In genomic region chr2:184599875-184600227, GRCh38 we compare ENCODE assay signal across 11 cellular contexts. TPM values are rescaled to one million over a fixed set of nuclear protein-coding genes. Genes with fewer than 3 reads are reported as not detected.
A peak's percentile ranks its signal among the peaks of the same experiment; 100 is the strongest.
DNase-seq lines count a peak whose midpoint lies in the region; ATAC-seq and TF ChIP-seq lines count a peak whose summit lies in the region.
"Had no signal": no experiment of that assay in that cellular context is flagged by ENCODE, and none has a peak within 500 bp of the region (broad histone marks: within the 10 kb centered on the region; RNA-seq: fewer than 3 reads in every experiment).

No MANE protein-coding gene starts in this region.

- no peaks in the 10 kb centered on the region for H3K36me3 ChIP-seq in HAP-1 (replicated peaks)
- H3K36me3 ChIP-seq in Panc1 (ENCODE audit: control insufficient read depth, insufficient read depth, low read length), result no peaks in the 10 kb centered on the region
- no peaks in the 10 kb centered on the region for H3K36me3 ChIP-seq in fibroblast of lung (ENCODE audit: control insufficient read depth, insufficient read depth, low read length)
- no peaks in the 10 kb centered on the region for H3K36me3 ChIP-seq in smooth muscle cell (ENCODE audit: low read depth)

- no peaks in the 10 kb centered on the region for H3K9me3 Mint-ChIP-seq in HFFc6
- H3K9me3 Mint-ChIP-seq: central memory CD8-positive, alpha-beta T cell had no signal

- no peaks in the 10 kb centered on the region for H3F3A ChIP-seq in smooth muscle cell (ENCODE audit: low read depth)

- in situ Hi-C loops in HAP-1 (cut with MboI; ENCODE audit: low sequenced_read_pairs) (no loop called here), Panc1 (cut with HindIII; ENCODE audit: low pct_unique_long_range_greater_than_20kb, low sequenced_read_pairs) (no loop called here)

- peaks cover 21% of the 10 kb centered on the region for H3K4me1 Mint-ChIP-seq in HFFc6 (ENCODE audit: low read depth)
- H3K4me1 Mint-ChIP-seq: central memory CD8-positive, alpha-beta T cell had no signal

- CTCF ChIA-PET in Panc1 (lab: Charles Lee), result no interaction called here

- H3K79me2 ChIP-seq in fibroblast of lung (ENCODE audit: control insufficient read depth, insufficient read depth, low read length) (peaks cover 28% of the 10 kb centered on the region), smooth muscle cell (ENCODE audit: low read depth) (peaks cover 24% of the 10 kb centered on the region)

- H3K27me3 ChIP-seq in HAP-1 (ENCODE audit: low read depth), result no peaks in the 10 kb centered on the region; the same call in 1 of the 2 replicates
- H3K27me3 ChIP-seq in Panc1 (ENCODE audit: control insufficient read depth, insufficient read depth, low read length), result no peaks in the 10 kb centered on the region
- no peaks in the 10 kb centered on the region for H3K27me3 ChIP-seq in fibroblast of lung (ENCODE audit: control insufficient read depth, insufficient read depth, low read length)
- peaks cover 5% of the 10 kb centered on the region for H3K27me3 ChIP-seq in smooth muscle cell (ENCODE audit: low read depth)

- no peaks in the 10 kb centered on the region for H4K20me1 ChIP-seq in fibroblast of lung (ENCODE audit: control insufficient read depth, extremely low read depth, insufficient read depth, low read length)
- H4K20me1 ChIP-seq in smooth muscle cell (ENCODE audit: low read depth), result no peaks in the 10 kb centered on the region

- H3K27me3 Mint-ChIP-seq in HFFc6 (ENCODE audit: insufficient read depth), result peaks cover 7% of the 10 kb centered on the region; the same call in 1 of the 2 replicates

- H3K4me2 ChIP-seq in fibroblast of lung (ENCODE audit: extremely low read depth, insufficient read depth, low read length), result peak overlapping the region; percentile 46
- H3K4me2 ChIP-seq in smooth muscle cell, result peak overlapping the region; percentile 94

- H3K9me3 ChIP-seq in HAP-1, result no peaks in the 10 kb centered on the region
- H3K9me3 ChIP-seq in Panc1 (ENCODE audit: control insufficient read depth, insufficient read depth, low read depth, low read length), result no peaks in the 10 kb centered on the region; the same call in 1 of the 2 replicates
- H3K9me3 ChIP-seq in fibroblast of lung (ENCODE audit: control insufficient read depth, insufficient read depth, low read depth, low read length), result no peaks in the 10 kb centered on the region
- H3K9me3 ChIP-seq in smooth muscle cell (replicated peaks; ENCODE audit: low read depth), result no peaks in the 10 kb centered on the region

- H2AFZ ChIP-seq in fibroblast of lung (ENCODE audit: low read length), result peak overlapping the region; percentile 51
- H2AFZ ChIP-seq in smooth muscle cell (ENCODE audit: low read depth), result peak overlapping the region; percentile 94

- POLR2A ChIA-PET in Panc1 (lab: Charles Lee), result no interaction called here

- no TSS peak for BruUV-seq in Panc1 (replicated peaks; lab: Mats Ljungman, UMichigan)

- whole genome bisulfite sequencing in smooth muscle cell (ENCODE audit: low lambda C conversion rate), result 82% methylated on average over 2 of the region's 2 CpGs

- TF ChIP-seq CTCF in Panc1 (IDR thresholded peaks at IDR 0.05), result no peak
- TF ChIP-seq CTCF in fibroblast of lung (conservative IDR thresholded peaks at IDR 0.05 in 1 of 2, IDR thresholded peaks at IDR 0.05 in 1 of 2; ENCODE audit: low read depth in 1 of 2, low read length in 2 of 2), result no peak
- no peak for TF ChIP-seq CTCF in smooth muscle cell (IDR thresholded peaks at IDR 0.05; ENCODE audit: borderline replicate concordance, insufficient read depth, poor library complexity, severe bottlenecking)
- no peak for TF ChIP-seq CTCF in HFFc6 (IDR thresholded peaks at IDR 0.05)

- H3K4me3 ChIP-seq in HAP-1 (peak overlapping the region; percentile 43), Panc1 (ENCODE audit: low read depth in 2 of 2, low read length in 2 of 2) (peak overlapping the region; percentile 62 to 64), fibroblast of lung (replicated peaks in 1 of 4; ENCODE audit: control extremely low read depth in 1 of 4, insufficient read depth in 1 of 4, low read depth in 3 of 4, low read length in 4 of 4) (peak overlapping the region; percentile 56 to 82 (median 70)), smooth muscle cell (peak overlapping the region; percentile 83)

- H3K27ac ChIP-seq in Panc1 (ENCODE audit: low read length), result no peak overlapping the region
- no peak overlapping the region for H3K27ac ChIP-seq in fibroblast of lung (ENCODE audit: insufficient read depth, low read length)
- H3K27ac ChIP-seq in smooth muscle cell (ENCODE audit: low read depth), result no peak overlapping the region
- no peak overlapping the region for H3K27ac ChIP-seq in caudate nucleus (ENCODE audit: low read depth, low read length)

- DNase-seq in HAP-1 (ENCODE audit: low spot score in 2 of 2) (no peak), Panc1 (ENCODE audit: low read depth, low spot score) (no peak), fibroblast of lung (ENCODE audit: low read depth in 2 of 2) (peak; percentile 42 to 47), smooth muscle cell (lab: John Stamatoyannopoulos, UW; ENCODE audit: unreplicated experiment) (no peak), NCI-H2029 treated with DMSO at 0.1 percent for 48 hours (lab: John Stamatoyannopoulos, UW) (no peak), HFFc6 (no peak), caudate nucleus (lab: John Stamatoyannopoulos, UW) (no peak)
- DNase-seq in activated CD4-positive, CD25-positive, alpha-beta regulatory T cell (lab: John Stamatoyannopoulos, UW), result no peak
- DNase-seq: activated CD8-positive, alpha-beta memory T cell treated with anti-CD3 and anti-CD28 coated beads, Interleukin-2, amount 50 U/mL, for 48 hours had no signal

- H3K27ac Mint-ChIP-seq in HFFc6, result no peak overlapping the region

- ATAC-seq in Panc1, result no peak

- H3K4me1 ChIP-seq in HAP-1 (peaks cover 26% of the 10 kb centered on the region), Panc1 (ENCODE audit: control insufficient read depth, insufficient read depth, low read length) (peaks cover 9% of the 10 kb centered on the region), fibroblast of lung (ENCODE audit: control insufficient read depth, extremely low read depth, insufficient read depth, low read length) (no peaks in the 10 kb centered on the region), smooth muscle cell (ENCODE audit: low read depth) (peaks cover 7% of the 10 kb centered on the region)

- H3K4me3 Mint-ChIP-seq in HFFc6, result no peak overlapping the region

- H3K9ac ChIP-seq in fibroblast of lung (ENCODE audit: insufficient read depth, low read length) (no peak overlapping the region), smooth muscle cell (ENCODE audit: low read depth) (no peak overlapping the region)

- no peaks in the 10 kb centered on the region for H3K36me3 Mint-ChIP-seq in HFFc6 (ENCODE audit: low read depth)

- intact Hi-C loops in Panc1 (cut with micrococcal nuclease; ENCODE audit: unreplicated experiment), result no loop called here

RNA-seq across cellular contexts. Expression of gene ZNF804A, which starts 1.5 kb away (rescaled TPM):
- total RNA-seq in Panc1 (2021; ENCODE audit: unreplicated experiment) (2.2 TPM), fibroblast of lung (0.77 and 3.0 TPM in 2 replicates), smooth muscle cell (1.3 and 2.9 TPM in 2 replicates)
- polyA plus RNA-seq in Panc1 (2012; ENCODE audit: insufficient read length), result 0.64 TPM
- polyA plus RNA-seq in fibroblast of lung (3.5 and 6.9 TPM in 2 replicates), smooth muscle cell (0.64 and 1.0 TPM in 2 replicates)
- 1.6 and 3.6 TPM in 2 replicates for polyA plus RNA-seq in fibroblast of lung (2012)
- 1.2 and 1.7 TPM in 2 replicates for polyA minus RNA-seq in fibroblast of lung (ENCODE audit: low replicate concordance)
- total RNA-seq in HFFc6 (2021; fragmentation: NEBNext Ultra II Directional; extraction: Animal tissue kit (Norgen Biotek cat#: 25700)), result under 1 TPM in 5 of 6 experiments, not detected in 1; 0.03 to 0.13 (median 0.05) TPM
- total RNA-seq: T-helper 1 cell treated with Interleukin-12 subunit alpha and Interleukin-12 subunit beta and Interleukin-4 antibody, amounts not matched to agents 30 ng/mL and 1 ng/mL, for 36 hours had no signal

Comparison
In these comparisons a context has a peak if more than half of its experiments do, and no peak if none do; other contexts are left out.
1. DNase-seq: peak in fibroblast of lung (2 of 2); none in HAP-1 (0 of 2), Panc1 (single experiment), smooth muscle cell (single experiment), NCI-H2029 treated with DMSO at 0.1 percent for 48 hours (single experiment), activated CD4-positive, CD25-positive, alpha-beta regulatory T cell (0 of 4), HFFc6 (single experiment) and caudate nucleus (0 of 61).
2. Peak in every context shown above with its lines, with median percentiles within 50 percentile points of each other: H3K4me3 ChIP-seq.